ENCODE assay signal across 26 cellular contexts in the genomic region with DNA sequence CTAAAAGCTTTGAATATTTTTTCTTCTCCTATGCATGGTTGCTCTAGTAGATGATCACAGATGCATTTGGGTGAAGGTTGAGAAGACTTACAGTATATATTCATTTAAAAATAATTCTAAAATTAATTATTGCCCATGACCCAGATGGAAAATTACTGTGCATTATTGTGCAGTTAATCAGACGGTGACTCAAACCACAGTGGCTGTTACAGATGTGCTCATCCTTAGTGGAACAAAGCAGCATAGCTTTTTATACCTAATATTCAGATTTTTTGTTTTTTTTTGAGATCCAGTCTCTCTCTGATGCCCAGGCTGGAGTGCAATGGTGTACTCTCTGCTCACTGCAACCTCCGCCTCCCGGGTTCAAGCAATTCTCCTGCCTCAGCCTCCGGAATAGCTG. TPM values are rescaled to one million over a fixed set of nuclear protein-coding genes. Genes with fewer than 3 reads are reported as not detected.
DNase-seq lines count a peak whose midpoint lies in the region; TF ChIP-seq lines count a peak whose summit lies in the region.
"Had no signal": no experiment of that assay in that cellular context is flagged by ENCODE, and none has a peak within 500 bp of the region (broad histone marks: within the 10 kb centered on the region; RNA-seq: fewer than 3 reads in every experiment).

No MANE protein-coding gene starts in this region.

- no peak overlapping the region for H4K91ac ChIP-seq in H9 (ENCODE audit: insufficient read length, low read depth, low read length)

- no peaks in the 10 kb centered on the region for H3K79me2 ChIP-seq in H9 (ENCODE audit: insufficient read depth, low read length)

- peaks cover 3% of the 10 kb centered on the region; the same call in 1 of the 2 replicates for H3K9me3 ChIP-seq in AG04450 (ENCODE audit: control insufficient read depth, insufficient read depth, low read length)
- no peaks in the 10 kb centered on the region for H3K9me3 ChIP-seq in H9 (ENCODE audit: control insufficient read depth, low read depth, low read length)
- H3K9me3 ChIP-seq: psoas muscle, upper lobe of right lung had no signal

- no peak overlapping the region for H2AK5ac ChIP-seq in H9 (ENCODE audit: insufficient read length, low read length)

- H3K4me3 Mint-ChIP-seq in HFFc6 (no peak overlapping the region), H9 (no peak overlapping the region)
- H3K4me3 Mint-ChIP-seq: activated naive CD4-positive, alpha-beta T cell treated with anti-CD3 and anti-CD28 coated beads for 36 hours; CD4-positive, alpha-beta T cell; neural crest cell; T-helper 1 cell treated with Interleukin-12 subunit alpha and Interleukin-12 subunit beta and Interleukin-4 antibody, amounts not matched to agents 30 μg/mL and 1 μg/mL, for 36 hours had no signal

- no peak overlapping the region for H2BK15ac ChIP-seq in H9 (ENCODE audit: low read depth, low read length)

- peaks cover 1% of the 10 kb centered on the region for H3K23me2 ChIP-seq in H9 (ENCODE audit: insufficient read length, low read depth, low read length, poor library complexity, severe bottlenecking)

- H3K4me3 ChIP-seq in AG04450 (ENCODE audit: low read depth, low read length): no peak overlapping the region
- H3K4me3 ChIP-seq: psoas muscle, smooth muscle cell, upper lobe of right lung had no signal

- H3K4ac ChIP-seq in H9 (ENCODE audit: low read depth, low read length): no peak overlapping the region

- WGBS in H9 (ENCODE audit: extremely low coverage, insufficient read length, low lambda C conversion rate): no CpG with 5 or more reads among the region's 4 CpGs

- H3T11ph ChIP-seq in H9 (ENCODE audit: low read length): no peak overlapping the region

- CTCF ChIA-PET in AG04450 (lab: Charles Lee): no interaction called here

- no peak overlapping the region for H4K5ac ChIP-seq in H9 (ENCODE audit: insufficient read length, low read depth, low read length)

- no peak overlapping the region for H4K8ac ChIP-seq in H9 (replicated peaks; ENCODE audit: insufficient read length, low read depth, low read length)

- H3K27ac ChIP-seq in AG04450 (ENCODE audit: low read depth, low read length) (peak overlapping the region; percentile 11), H9 (ENCODE audit: insufficient read length, low read depth, low read length) (no peak overlapping the region)
- H3K27ac ChIP-seq: psoas muscle, upper lobe of right lung, WERI-Rb-1 had no signal

- H3K4me1 Mint-ChIP-seq in HFFc6 (ENCODE audit: low read depth) (peaks cover 42% of the 10 kb centered on the region), H9 (peaks cover 10 to 12% of the 10 kb centered on the region in 2 experiments)

- H3K4me2 ChIP-seq in H9 (ENCODE audit: insufficient read depth, insufficient read length, low read length): no peak overlapping the region
- H3K4me2 ChIP-seq: smooth muscle cell had no signal

- H3K56ac ChIP-seq in H9 (ENCODE audit: insufficient read length, low read depth, low read length): no peak overlapping the region

- H3K14ac ChIP-seq in H9 (ENCODE audit: insufficient read depth, low read length): no peak overlapping the region

- POLR2A ChIA-PET in AG04450 (lab: Yijun Ruan, JAX): no interaction called here

- H2BK12ac ChIP-seq in H9 (ENCODE audit: insufficient read length, low read depth, low read length): no peak overlapping the region

- H2AFZ ChIP-seq in H9 (ENCODE audit: low read length): no peak overlapping the region

- H3K27ac Mint-ChIP-seq in HFFc6: peak overlapping the region; percentile 23; the same call in 1 of the 2 replicates
- no peak overlapping the region for H3K27ac Mint-ChIP-seq in H9
- H3K27ac Mint-ChIP-seq: activated naive CD4-positive, alpha-beta T cell treated with anti-CD3 and anti-CD28 coated beads for 36 hours; CD4-positive, alpha-beta T cell; T-helper 1 cell treated with Interleukin-12 subunit alpha and Interleukin-12 subunit beta and Interleukin-4 antibody, amounts not matched to agents 30 μg/mL and 1 μg/mL, for 36 hours had no signal

- no peaks in the 10 kb centered on the region for H3K4me1 ChIP-seq in H9 (ENCODE audit: insufficient read depth, low read length)
- H3K4me1 ChIP-seq: psoas muscle, upper lobe of right lung had no signal

- no peaks in the 10 kb centered on the region for H3K79me1 ChIP-seq in H9 (ENCODE audit: insufficient read depth, low read depth, low read length, poor library complexity, severe bottlenecking)

- no peak overlapping the region for H2BK120ac ChIP-seq in H9 (ENCODE audit: low read depth, low read length, poor library complexity, severe bottlenecking)

- no peak overlapping the region for H3K9ac ChIP-seq in H9 (ENCODE audit: extremely low read depth, insufficient read length, low read length)

- H2BK5ac ChIP-seq in H9 (ENCODE audit: insufficient read length, low read length): no peak overlapping the region

- H3K36me3 Mint-ChIP-seq in HFFc6 (ENCODE audit: low read depth): no peaks in the 10 kb centered on the region
- H3K36me3 Mint-ChIP-seq in H9 (ENCODE audit: insufficient read depth in 1 of 3, low read depth in 3 of 3): no peaks in the 10 kb centered on the region

- H3K27me3 Mint-ChIP-seq in HFFc6 (ENCODE audit: insufficient read depth): no peaks in the 10 kb centered on the region; the same call in 1 of the 2 replicates
- H3K27me3 Mint-ChIP-seq in H9 (ENCODE audit: low read depth): peaks cover 63% of the 10 kb centered on the region

- no peak overlapping the region for H3K23ac ChIP-seq in H9 (ENCODE audit: insufficient read length, low read depth, low read length)

- peaks cover 2% of the 10 kb centered on the region for H3K27me3 ChIP-seq in AG04450 (ENCODE audit: control insufficient read depth, insufficient read depth, low read length)
- H3K27me3 ChIP-seq in H9 (ENCODE audit: insufficient read depth, low read length): no peaks in the 10 kb centered on the region; the same call in 1 of the 2 replicates

- H2BK20ac ChIP-seq in H9 (ENCODE audit: low read depth, low read length, poor library complexity, severe bottlenecking): no peak overlapping the region

- H3K18ac ChIP-seq in H9 (ENCODE audit: insufficient read length, low read depth, low read length): no peak overlapping the region

- no peaks in the 10 kb centered on the region for H4K20me1 ChIP-seq in H9 (ENCODE audit: control insufficient read depth, insufficient read depth, insufficient read length)

- DNase-seq in AG04450 (ENCODE audit: low read depth, low spot score): no peak
- DNase-seq in HFFc6: peak; percentile 55
- peak; percentile 32 for DNase-seq in amniotic epithelial cell (ENCODE audit: low read depth)
- DNase-seq in iris pigment epithelial cell (ENCODE audit: low read depth): peak; percentile 48
- no peak for DNase-seq in H9
- no peak for DNase-seq in epidermal melanocyte (ENCODE audit: insufficient read length, low spot score)
- no peak for DNase-seq in activated T-cell treated with anti-CD3 and anti-CD28 coated beads, Interleukin-2, amount 50 U/mL, for 1 hour
- DNase-seq in activated CD8-positive, alpha-beta memory T cell treated with anti-CD3 and anti-CD28 coated beads, Interleukin-2, amount 50 U/mL, for 48 hours: no peak
- DNase-seq: activated CD4-positive, alpha-beta T cell treated with anti-CD3 and anti-CD28 coated beads, Interleukin-2, amount 50 U/mL, for 4 hours; activated naive CD4-positive, alpha-beta T cell treated with anti-CD3 and anti-CD28 coated beads for 36 hours; activated T-cell treated with anti-CD3 and anti-CD28 coated beads for 4 hours; CD4-positive, alpha-beta T cell; left colon; midbrain; NCI-H1092; NCI-H2029 treated with DMSO at 0.1 percent for 48 hours; psoas muscle; SHP77; stimulated activated CD4-positive, alpha-beta T cell treated with anti-CD3 and anti-CD28 coated beads, Interleukin-4, amount 100 ng/mL, for 24 hours; upper lobe of right lung; WERI-Rb-1 had no signal

- no peak for TF ChIP-seq CTCF in AG04450 (IDR thresholded peaks at IDR 0.05; ENCODE audit: low read depth, low read length)
- no peak for TF ChIP-seq CTCF in HFFc6 (IDR thresholded peaks at IDR 0.05)
- no peak for TF ChIP-seq CTCF in H9 (conservative IDR thresholded peaks at IDR 0.05)

- no peaks in the 10 kb centered on the region for H3K9me3 Mint-ChIP-seq in HFFc6
- peaks cover 0 to 3% of the 10 kb centered on the region in 2 experiments; a peak in 1 of 5 replicates for H3K9me3 Mint-ChIP-seq in H9
- H3K9me3 Mint-ChIP-seq: activated naive CD4-positive, alpha-beta T cell treated with anti-CD3 and anti-CD28 coated beads for 36 hours; CD4-positive, alpha-beta T cell; T-helper 1 cell treated with Interleukin-12 subunit alpha and Interleukin-12 subunit beta and Interleukin-4 antibody, amounts not matched to agents 30 μg/mL and 1 μg/mL, for 36 hours had no signal

RNA-seq across cellular contexts. Expression of a gene that starts 10.7 kb away (rescaled TPM):
- polyA plus RNA-seq in AG04450 (2011; rRNA removed): not detected in 2 replicates
- not detected in 2 replicates for polyA minus RNA-seq in AG04450 (2011; rRNA and poly(A)+ RNA removed)
- total RNA-seq in HFFc6 (2021; fragmentation: NEBNext Ultra II Directional; extraction: Animal tissue kit (Norgen Biotek cat#: 25700)): not detected
- not detected in 2 replicates for total RNA-seq in H9 (2021)
- total RNA-seq: activated naive CD4-positive, alpha-beta T cell treated with anti-CD3 and anti-CD28 coated beads for 36 hours; CD4-positive, alpha-beta T cell; frontal cortex; left colon; NCI-H460; neural crest cell; psoas muscle; smooth muscle cell; upper lobe of right lung had no signal
- polyA plus RNA-seq: psoas muscle, smooth muscle cell had no signal

RNA-seq across cellular contexts. Expression of a gene that starts 27.1 kb away (rescaled TPM):
- polyA plus RNA-seq in AG04450 (2011; rRNA removed): not detected in 2 replicates
- polyA minus RNA-seq in AG04450 (2011; rRNA and poly(A)+ RNA removed): not detected in 2 replicates
- total RNA-seq in HFFc6 (2021; fragmentation: NEBNext Ultra II Directional; extraction: Animal tissue kit (Norgen Biotek cat#: 25700)): not detected
- total RNA-seq in H9 (2021): not detected in 2 replicates
- total RNA-seq: activated naive CD4-positive, alpha-beta T cell treated with anti-CD3 and anti-CD28 coated beads for 36 hours; CD4-positive, alpha-beta T cell; frontal cortex; left colon; NCI-H460; neural crest cell; psoas muscle; smooth muscle cell; upper lobe of right lung had no signal
- polyA plus RNA-seq: psoas muscle, smooth muscle cell had no signal

Comparison
In these comparisons a context has a peak if more than half of its experiments do, and no peak if none do; other contexts are left out.
1. DNase-seq: peak in HFFc6 (single experiment), amniotic epithelial cell (single experiment) and iris pigment epithelial cell (single experiment); none in AG04450 (single experiment), H9 (single experiment), epidermal melanocyte (single experiment), activated T-cell treated with anti-CD3 and anti-CD28 coated beads, Interleukin-2, amount 50 U/mL, for 1 hour (single experiment) and activated CD8-positive, alpha-beta memory T cell treated with anti-CD3 and anti-CD28 coated beads, Interleukin-2, amount 50 U/mL, for 48 hours (single experiment).